ENCODE assay signal across 1 cellular context in the genomic region with DNA sequence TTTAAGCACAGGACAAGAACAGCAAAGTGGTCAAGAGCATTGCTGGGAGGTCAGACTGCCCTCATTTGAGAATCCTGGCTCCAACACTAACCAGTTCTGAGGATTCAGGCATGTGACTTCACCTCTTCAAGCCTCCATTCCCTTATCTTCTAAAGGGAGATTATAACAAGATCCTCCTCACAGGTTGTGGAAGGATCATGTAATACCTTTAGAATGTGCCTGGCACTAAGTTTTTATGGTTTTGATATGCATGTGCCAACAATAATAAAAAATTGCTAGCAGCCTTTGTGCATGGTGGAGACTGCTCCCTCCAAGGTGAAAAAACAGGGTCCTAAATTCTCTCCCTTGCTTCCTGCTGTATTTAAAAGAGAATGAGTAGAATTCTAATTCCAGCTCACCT.
TF ChIP-seq lines count a peak whose summit lies in the region.

No MANE protein-coding gene starts in this region.

TF ChIP-seq in H1, 55 proteins besides CTCF, POLR2A, EP300 and RAD21:
- TF ChIP-seq CTBP2 (IDR thresholded peaks at IDR 0.05; ENCODE audit: borderline replicate concordance, insufficient read depth, insufficient read length, low read length) (no peak), SUZ12 (IDR thresholded peaks at IDR 0.05; ENCODE audit: low read length) (no peak), BRCA1 (IDR thresholded peaks at IDR 0.05; ENCODE audit: low read depth, low read length) (no peak), ASH2L (IDR thresholded peaks at IDR 0.05; ENCODE audit: low read length) (no peak), ZNF274 (IDR thresholded peaks at IDR 0.05; ENCODE audit: borderline replicate concordance, extremely low read depth, low read length) (no peak), RFX5 (IDR thresholded peaks at IDR 0.05; ENCODE audit: borderline replicate concordance, low read depth, low read length) (no peak), CHD2 (IDR thresholded peaks at IDR 0.05; ENCODE audit: low read length) (no peak), HDAC6 (IDR thresholded peaks at IDR 0.05; ENCODE audit: low read depth, low read length) (no peak), SIRT6 (IDR thresholded peaks at IDR 0.05; ENCODE audit: low read length) (no peak), RXRA (IDR thresholded peaks at IDR 0.05; ENCODE audit: insufficient read depth, low read depth, low read length) (no peak), PHF8 (conservative IDR thresholded peaks at IDR 0.05; ENCODE audit: low read depth, low read length) (no peak), FOSL1 (IDR thresholded peaks at IDR 0.05; ENCODE audit: insufficient read depth, low read depth, low read length) (no peak), SP1 (IDR thresholded peaks at IDR 0.05; ENCODE audit: low read depth, low read length) (no peak)
- TF ChIP-seq, protein P1, sequence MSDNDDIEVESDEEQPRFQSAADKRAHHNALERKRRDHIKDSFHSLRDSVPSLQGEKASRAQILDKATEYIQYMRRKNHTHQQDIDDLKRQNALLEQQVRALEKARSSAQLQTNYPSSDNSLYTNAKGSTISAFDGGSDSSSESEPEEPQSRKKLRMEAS (IDR thresholded peaks at IDR 0.05) = no peak
TF ChIP-seq in H1: peak in this region for 0.
